Comparison of ENCODE assay signal across 1 cellular context in genomic region chr3:138375446-138375845, GRCh38.
TF ChIP-seq lines count a peak whose summit lies in the region.

No MANE protein-coding gene starts in this region.

TF ChIP-seq in K562, 482 proteins besides CTCF, POLR2A, EP300 and RAD21:
- no peak for TF ChIP-seq PBX2 (CRISPR knock-in tag; IDR thresholded peaks at IDR 0.05; ENCODE audit: low read depth)
- peak; percentile 38; the same call in 1 of the 2 replicates for TF ChIP-seq PBX2 (tag; conservative IDR thresholded peaks at IDR 0.05; ENCODE audit: low read depth)
- TF ChIP-seq BCL6 (CRISPR knock-in tag; IDR thresholded peaks at IDR 0.05): no peak
- TF ChIP-seq MEIS2 (IDR thresholded peaks at IDR 0.05; ENCODE audit: partially characterized antibody): peak; percentile 49
- peak; percentile 24; the same call in 1 of the 2 replicates for TF ChIP-seq PKNOX1 (IDR thresholded peaks at IDR 0.05)
